23 cellular contexts compared by ENCODE assay signal in the genomic region with DNA sequence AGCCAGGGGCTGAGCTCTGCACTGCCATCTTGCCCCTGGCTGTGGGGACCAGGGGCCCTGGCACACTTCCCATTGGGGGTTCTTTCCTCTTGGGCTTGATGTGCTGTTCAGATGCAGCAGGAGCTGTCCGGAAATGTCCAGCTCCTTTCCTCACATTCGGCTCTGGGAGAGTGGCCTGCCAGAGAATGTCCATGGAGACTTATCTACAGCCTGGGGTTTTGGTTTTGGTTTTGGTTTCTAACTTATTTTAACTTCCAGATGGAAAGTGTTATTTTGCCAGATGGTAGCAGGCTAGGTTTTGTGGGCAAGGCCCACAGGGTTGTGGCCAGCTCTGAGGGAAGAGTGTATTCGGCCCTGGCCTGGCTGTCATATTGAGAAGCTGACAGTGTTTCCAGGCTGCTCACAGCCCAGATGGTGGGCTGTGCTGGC.
DNase-seq lines count a peak whose midpoint lies in the region; ATAC-seq and TF ChIP-seq lines count a peak whose summit lies in the region.
"Had no signal": no experiment of that assay in that cellular context is flagged by ENCODE, and none has a peak within 500 bp of the region (broad histone marks: within the 10 kb centered on the region; RNA-seq: fewer than 3 reads in every experiment).

No MANE protein-coding gene starts in this region.

- H3K27me3 ChIP-seq in breast epithelium (no peaks in the 10 kb centered on the region), psoas muscle (ENCODE audit: insufficient read depth in 3 of 3, low read length in 2 of 3) (no peaks in the 10 kb centered on the region)
- H3K27me3 ChIP-seq: BE2C, esophagus squamous epithelium, SJSA1, spleen, stomach had no signal

- TF ChIP-seq POLR2A in breast epithelium (IDR thresholded peaks at IDR 0.05), result no peak

- H3K36me3 ChIP-seq in breast epithelium, result no peaks in the 10 kb centered on the region
- no peaks in the 10 kb centered on the region for H3K36me3 ChIP-seq in psoas muscle (ENCODE audit: insufficient read depth in 1 of 2, low read depth in 1 of 2)
- H3K36me3 ChIP-seq: BE2C, esophagus squamous epithelium, SJSA1, spleen, stomach had no signal

- no peaks in the 10 kb centered on the region for H3K27me3 Mint-ChIP-seq in activated T-helper 17 cell treated with anti-CD3 and anti-CD28 coated beads, Interleukin-2, amount 50 U/mL, for 72 hours

- H3K4me1 Mint-ChIP-seq in activated T-helper 17 cell treated with anti-CD3 and anti-CD28 coated beads, Interleukin-2, amount 50 U/mL, for 72 hours, result peaks cover 8% of the 10 kb centered on the region
- H3K4me1 Mint-ChIP-seq: neural crest cell had no signal

- no peaks in the 10 kb centered on the region for H3K4me1 ChIP-seq in breast epithelium
- no peaks in the 10 kb centered on the region for H3K4me1 ChIP-seq in psoas muscle
- H3K4me1 ChIP-seq: BE2C, esophagus squamous epithelium, SJSA1, spleen, stomach had no signal

- no peak for TF ChIP-seq CTCF in AG09319 (IDR thresholded peaks at IDR 0.05; ENCODE audit: low read depth, low read length)
- no peak for TF ChIP-seq CTCF in omental fat pad (IDR thresholded peaks at IDR 0.05)
- TF ChIP-seq CTCF in breast epithelium (IDR thresholded peaks at IDR 0.05), result no peak
- no peak for TF ChIP-seq CTCF in psoas muscle (IDR thresholded peaks at IDR 0.05)

- no peaks in the 10 kb centered on the region for H3K9me3 ChIP-seq in breast epithelium
- H3K9me3 ChIP-seq in psoas muscle, result no peaks in the 10 kb centered on the region
- H3K9me3 ChIP-seq: BE2C, stomach had no signal

- 45 to 74% (median 54%) methylated on average over 3 of the region's 3 CpGs for WGBS in psoas muscle, 3 donors

- H3K4me3 ChIP-seq in breast epithelium (peak overlapping the region in 1 of 3 donors; percentile 5), psoas muscle (no peak overlapping the region)
- H3K4me3 ChIP-seq: esophagus squamous epithelium, SJSA1, spleen, stomach had no signal

- H3K36me3 Mint-ChIP-seq in activated T-helper 17 cell treated with anti-CD3 and anti-CD28 coated beads, Interleukin-2, amount 50 U/mL, for 72 hours (ENCODE audit: low read depth), result no peaks in the 10 kb centered on the region

- H3K27ac ChIP-seq in breast epithelium, result no peak overlapping the region
- no peak overlapping the region for H3K27ac ChIP-seq in psoas muscle
- H3K27ac ChIP-seq: esophagus squamous epithelium, SJSA1, stomach had no signal

- H3K4me3 Mint-ChIP-seq in activated T-helper 17 cell treated with anti-CD3 and anti-CD28 coated beads, Interleukin-2, amount 50 U/mL, for 72 hours, result peak overlapping the region; percentile 24
- H3K4me3 Mint-ChIP-seq: activated naive CD4-positive, alpha-beta T cell treated with anti-CD3 and anti-CD28 coated beads for 36 hours; neural crest cell had no signal

- no peak overlapping the region for H3K27ac Mint-ChIP-seq in activated T-helper 17 cell treated with anti-CD3 and anti-CD28 coated beads, Interleukin-2, amount 50 U/mL, for 72 hours
- H3K27ac Mint-ChIP-seq: activated naive CD4-positive, alpha-beta T cell treated with anti-CD3 and anti-CD28 coated beads for 36 hours had no signal

- no peak for ATAC-seq in activated T-helper 17 cell treated with anti-CD3 and anti-CD28 coated beads, Interleukin-2, amount 50 U/mL, for 72 hours (replicated peaks)
- ATAC-seq in omental fat pad (ENCODE audit: low FRiP score) (no peak), psoas muscle (no peak)

- intact Hi-C loops in breast epithelium (cut with DNase I; ENCODE audit: low total_unique reads) (no loop called here), psoas muscle (cut with DNase I) (no loop called here)

- DNase-seq in AG09319 (ENCODE audit: extremely low read depth, low read depth) (peak; percentile 55), GM04504 (ENCODE audit: low read depth) (peak; percentile 44), mesenteric fat pad (ENCODE audit: low spot score) (peak; percentile 83), activated gamma-delta T cell treated with Interleukin-2 at 50 U/mL for 16 hours (no peak), omental fat pad (ENCODE audit: low spot score) (no peak), breast epithelium (ENCODE audit: low spot score in 2 of 2) (no peak), psoas muscle (no peak)
- DNase-seq: activated CD4-positive, alpha-beta T cell treated with anti-CD3 and anti-CD28 coated beads, Interleukin-2, amount 50 U/mL, for 48 hours; activated naive CD4-positive, alpha-beta T cell treated with anti-CD3 and anti-CD28 coated beads for 36 hours; anterior cingulate cortex; BE2C; effector memory CD4-positive, alpha-beta T cell; esophagus squamous epithelium; glutamatergic neuron; NCI-H748 treated with DMSO at 0.1 percent for 48 hours; spleen; stimulated activated CD4-positive, alpha-beta T cell treated with anti-CD3 and anti-CD28 coated beads, Interleukin-4, amount 100 ng/mL, for 4 hours; stomach; T-helper 2 cell; trophoblast cell had no signal

- no peaks in the 10 kb centered on the region for H3K9me3 Mint-ChIP-seq in activated T-helper 17 cell treated with anti-CD3 and anti-CD28 coated beads, Interleukin-2, amount 50 U/mL, for 72 hours
- H3K9me3 Mint-ChIP-seq: activated naive CD4-positive, alpha-beta T cell treated with anti-CD3 and anti-CD28 coated beads for 36 hours had no signal

Comparison
In these comparisons a context has a peak if more than half of its experiments do, and no peak if none do; other contexts are left out.
1. DNase-seq: peak in AG09319 (single experiment), GM04504 (single experiment) and mesenteric fat pad (single experiment); none in activated gamma-delta T cell treated with Interleukin-2 at 50 U/mL for 16 hours (single experiment), omental fat pad (single experiment), breast epithelium (0 of 2) and psoas muscle (0 of 2).